22 cellular contexts compared by ENCODE assay signal in genomic region chr3:111972891-111973290, GRCh38. TPM values are rescaled to one million over a fixed set of nuclear protein-coding genes. Genes with fewer than 3 reads are reported as not detected.
A peak's percentile ranks its signal among the peaks of the same experiment; 100 is the strongest.
DNase-seq lines count a peak whose midpoint lies in the region; ATAC-seq, FAIRE-seq and TF ChIP-seq lines count a peak whose summit lies in the region.
"Had no signal": no experiment of that assay in that cellular context is flagged by ENCODE, and none has a peak within 500 bp of the region (broad histone marks: within the 10 kb centered on the region; RNA-seq: fewer than 3 reads in every experiment).

No MANE protein-coding gene starts in this region.

- no TSS peak for BruUV-seq in PC-3 (replicated peaks; lab: Mats Ljungman, UMichigan)
- no TSS peak for BruUV-seq in GM12878 (replicated peaks; lab: Mats Ljungman, UMichigan)

- H3K4me1 Mint-ChIP-seq in nephron progenitor cell (peaks cover 40% of the 10 kb centered on the region), HFFc6 (ENCODE audit: low read depth) (peaks cover 13% of the 10 kb centered on the region)
- H3K4me1 Mint-ChIP-seq: CD14-positive monocyte, H9 had no signal

- H3K9ac ChIP-seq in PC-3 (ENCODE audit: low read length) (no peak overlapping the region), GM12878 (ENCODE audit: control insufficient read depth, insufficient read depth, low read length) (no peak overlapping the region)

- POLR2A ChIA-PET in PC-3 (lab: Charles Lee; ENCODE audit: unreplicated experiment): no interaction called here
- POLR2A ChIA-PET in GM12878 (lab: Charles Lee): interaction anchor here (0.9 kb wide), 1 partner anchor 9 kb away, joined by 3 read pairs; no protein-coding TSS in a partner anchor

- 60% methylated on average over 3 of the region's 3 CpGs for WGBS in GM12878 (ENCODE audit: insufficient coverage, insufficient replicate concordance, low lambda C conversion rate, missing lambda C conversion rate)

- RAD21 ChIA-PET in GM12878 (lab: Charles Lee; ENCODE audit: unreplicated experiment): interaction anchor here (2.4 to 10.6 kb wide), 2 partner anchors 40 to 255 kb away, joined by 15 to 177 read pairs; no protein-coding TSS in a partner anchor

- H3K9me3 Mint-ChIP-seq in nephron progenitor cell (no peaks in the 10 kb centered on the region), HFFc6 (no peaks in the 10 kb centered on the region)
- H3K9me3 Mint-ChIP-seq: CD14-positive monocyte; CD8-positive, alpha-beta T cell; H9 had no signal

- in situ Hi-C loops in GM12878 (cut with MboI): loop anchor here (5.0 to 10.0 kb wide), 3 partner anchors 256 to 398 kb away; no protein-coding TSS in a partner anchor

- peaks cover 47% of the 10 kb centered on the region for H3K36me3 ChIP-seq in PC-3 (ENCODE audit: low read depth, low read length)
- H3K36me3 ChIP-seq in GM12878 (ENCODE audit: control insufficient read depth in 2 of 2, insufficient read depth in 2 of 2, low read length in 1 of 2): no peaks in the 10 kb centered on the region

- H3K9me3 ChIP-seq in PC-3 (ENCODE audit: low read length) (no peaks in the 10 kb centered on the region), GM12878 (replicated peaks; ENCODE audit: control insufficient read depth, insufficient read depth, low read length) (no peaks in the 10 kb centered on the region)

- H2AFZ ChIP-seq in PC-3 (ENCODE audit: low read length) (no peak overlapping the region), GM12878 (ENCODE audit: control insufficient read depth, low read depth, low read length) (no peak overlapping the region)

- TF ChIP-seq CTCF in PC-3 (conservative IDR thresholded peaks at IDR 0.05; ENCODE audit: low read depth, low read length) (no peak), GM12878 (IDR thresholded peaks at IDR 0.05 in 2 of 3, conservative IDR thresholded peaks at IDR 0.05 in 1 of 3; ENCODE audit: control insufficient read depth in 2 of 3, extremely low read depth in 1 of 3, insufficient read depth in 1 of 3, low read depth in 3 of 3, low read length in 3 of 3) (no peak), nephron progenitor cell (IDR thresholded peaks at IDR 0.05) (no peak), HFFc6 (IDR thresholded peaks at IDR 0.05) (no peak)

- H4K20me1 ChIP-seq in PC-3 (ENCODE audit: low read length) (no peaks in the 10 kb centered on the region), GM12878 (ENCODE audit: control insufficient read depth, insufficient read depth) (no peaks in the 10 kb centered on the region)

- H3K4me3 Mint-ChIP-seq in nephron progenitor cell (no peak overlapping the region), HFFc6 (no peak overlapping the region)
- H3K4me3 Mint-ChIP-seq: CD14-positive monocyte; CD8-positive, alpha-beta T cell; H9 had no signal

- H3K4me3 ChIP-seq in PC-3 (ENCODE audit: low read length) (no peak overlapping the region), GM12878 (no peak overlapping the region)

- peak; percentile 25 for ATAC-seq in PC-3
- ATAC-seq in GM12878: no peak
- ATAC-seq: CD8-positive, alpha-beta T cell had no signal

- CTCF ChIA-PET in PC-3 (lab: Charles Lee) (no interaction called here), GM12878 (lab: Yijun Ruan, JAX) (interaction anchor here (2.5 to 9.8 kb wide), 4 partner anchors 16 to 256 kb away, joined by 6 to 380 read pairs (median 18); no protein-coding TSS in a partner anchor)

- no peak overlapping the region for H3K27ac ChIP-seq in PC-3 (ENCODE audit: low read length)
- no peak overlapping the region for H3K27ac ChIP-seq in GM12878 (ENCODE audit: control insufficient read depth, insufficient read depth)
- H3K27ac ChIP-seq: 22Rv1 had no signal

- H3K4me2 ChIP-seq in PC-3 (ENCODE audit: low read length) (no peak overlapping the region), GM12878 (ENCODE audit: control insufficient read depth, insufficient read depth) (no peak overlapping the region)

- H3K36me3 Mint-ChIP-seq in nephron progenitor cell (ENCODE audit: low read depth): peaks cover 18% of the 10 kb centered on the region
- H3K36me3 Mint-ChIP-seq in HFFc6 (ENCODE audit: low read depth): 0 out of 2 replicates have a peak, but pooled peaks cover 7% of the 10 kb centered on the region
- H3K36me3 Mint-ChIP-seq: CD14-positive monocyte; CD8-positive, alpha-beta T cell had no signal

- H3K4me1 ChIP-seq in PC-3 (ENCODE audit: insufficient read depth, low read length) (peaks cover 10% of the 10 kb centered on the region), GM12878 (ENCODE audit: control insufficient read depth, insufficient read depth, low read length) (no peaks in the 10 kb centered on the region)

- H3K27ac Mint-ChIP-seq in nephron progenitor cell (peak overlapping the region; percentile 77), HFFc6 (no peak overlapping the region)
- H3K27ac Mint-ChIP-seq: CD14-positive monocyte; CD8-positive, alpha-beta T cell; H9 had no signal

- peaks cover under 1% of the 10 kb centered on the region for H3F3A ChIP-seq in PC-3 (ENCODE audit: low read length, unreplicated experiment)

- H3K27me3 Mint-ChIP-seq in nephron progenitor cell (ENCODE audit: low read depth, poor library complexity) (no peaks in the 10 kb centered on the region), HFFc6 (ENCODE audit: insufficient read depth) (no peaks in the 10 kb centered on the region)

- H3K79me2 ChIP-seq in PC-3 (ENCODE audit: low read length) (no peaks in the 10 kb centered on the region), GM12878 (ENCODE audit: control insufficient read depth, insufficient read depth, low read length) (no peaks in the 10 kb centered on the region)

- FAIRE-seq in GM12878 (lab: Jason Lieb, UNC): peak; percentile 13
- FAIRE-seq: D721Med, G401.6, GM12892, GM19239 had no signal

- no peaks in the 10 kb centered on the region for H3K27me3 ChIP-seq in PC-3 (ENCODE audit: low read length)
- no peaks in the 10 kb centered on the region for H3K27me3 ChIP-seq in GM12878 (replicated peaks in 1 of 2; ENCODE audit: control insufficient read depth in 2 of 2, insufficient read depth in 2 of 2, low read length in 1 of 2)

- DNase-seq in NCI-H1417 (lab: John Stamatoyannopoulos, UW) (peak in 2 of 3 experiments; percentile 5 to 38), NCI-H1417 treated with DMSO at 0.1 percent for 48 hours (lab: John Stamatoyannopoulos, UW) (no peak), PC-3 (no peak), GM12878 (ENCODE audit: low read depth, low spot score) (no peak), nephron progenitor cell (no peak), NCI-H1092 (lab: John Stamatoyannopoulos, UW) (no peak), HFFc6 (no peak), epidermal melanocyte (ENCODE audit: insufficient read length, low spot score) (no peak)
- DNase-seq: CD8-positive, alpha-beta T cell; COR-L47; DMS153; DMS79 treated with DMSO at 0.1 percent for 48 hours; EL; GOT3; H9 had no signal

- SMC1A ChIA-PET in GM12878 (lab: Charles Lee; ENCODE audit: uncharacterized antibody, unreplicated experiment): interaction anchor here (1.4 to 23.3 kb wide), 3 partner anchors 13 to 304 kb away, joined by 3 to 424 read pairs (median 3); no protein-coding TSS in a partner anchor

- TF ChIP-seq EP300 in GM12878 (IDR thresholded peaks at IDR 0.05; ENCODE audit: borderline replicate concordance in 1 of 2, control insufficient read depth in 1 of 2, low read depth in 2 of 2, low read length in 2 of 2): no peak

- H3K9me2 ChIP-seq in PC-3 (replicated peaks; ENCODE audit: low read length): no peaks in the 10 kb centered on the region

- TF ChIP-seq RAD21 in GM12878 (IDR thresholded peaks at IDR 0.05; ENCODE audit: insufficient read depth, low read depth, low read length): no peak

- intact Hi-C loops in PC-3 (cut with micrococcal nuclease): no loop called here
- intact Hi-C loops in GM12878 (cut with micrococcal nuclease; ENCODE audit: unreplicated experiment): no loop called here

- no peak for TF ChIP-seq POLR2A in GM12878 (IDR thresholded peaks at IDR 0.05; ENCODE audit: low read depth, low read length)

RNA-seq across cellular contexts. Expression of gene ABHD10, which starts 5.9 kb away (rescaled TPM):
- 29.1 and 45.0 TPM in 2 replicates for total RNA-seq in PC-3 (2014; rRNA removed)
- total RNA-seq in GM12878 (2013; cell fraction: nucleolus; rRNA removed): 40.8 and 42.7 TPM in 2 replicates
- 33.7 and 35.0 TPM in 2 replicates for total RNA-seq in GM12878 (2014; rRNA removed)
- total RNA-seq in GM12878 (2014; rRNA removed; fragmentation: Illumina TruSeq; extraction: Trizol): 27.3 TPM in 2 replicates
- 30.5 and 36.7 TPM in 2 replicates for total RNA-seq in GM12878 (2021)
- polyA plus RNA-seq in GM12878 (2011; ENCODE audit: low read depth): 13.3 TPM
- polyA plus RNA-seq in GM12878 (2011; rRNA removed): 51.0 and 71.5 TPM in 2 replicates
- polyA plus RNA-seq in GM12878 (2011; cell fraction: cytosol; rRNA removed): 21.8 and 22.5 TPM in 2 replicates
- polyA plus RNA-seq in GM12878 (2011; cell fraction: nucleus; rRNA removed): 24.5 and 27.7 TPM in 2 replicates
- 19.1 and 23.0 TPM in 2 replicates for polyA plus RNA-seq in GM12878 (2012)
- 26.1 and 33.2 TPM in 2 replicates for polyA plus RNA-seq in GM12878 (2014; fragmentation: Illumina TruSeq; extraction: Trizol)
- polyA plus RNA-seq in GM12878 (2014; fragmentation: Nextera tagmentation; extraction: Ambion mirVana): 10 to 100 TPM; 12.3 to 16.7 TPM
- 23.2 and 24.3 TPM in 2 replicates for polyA plus RNA-seq in GM12878 (2014; rRNA removed)
- polyA plus RNA-seq in GM12878 (2016; fragmentation: Nextera tagmentation; extraction: Ambion mirVana): 10 to 100 TPM; 43.1 to 46.4 TPM
- polyA minus RNA-seq in GM12878 (2011; rRNA and poly(A)+ RNA removed): 35.8 and 52.8 TPM in 2 replicates
- 16.0 and 17.0 TPM in 2 replicates for polyA minus RNA-seq in GM12878 (2011; cell fraction: cytosol; rRNA and poly(A)+ RNA removed)
- polyA minus RNA-seq in GM12878 (2011; cell fraction: nucleus; rRNA and poly(A)+ RNA removed): 11.1 and 12.9 TPM in 2 replicates
- total RNA-seq in HFFc6 (2021; fragmentation: NEBNext Ultra II Directional; extraction: Animal tissue kit (Norgen Biotek cat#: 25700)): 10 to 100 TPM; 39.5 to 44.5 (median 41.3) TPM

RNA-seq across cellular contexts. Expression of gene TAGLN3, which starts 25.8 kb away (rescaled TPM):
- total RNA-seq in PC-3 (2014; rRNA removed) (2.6 and 4.3 TPM in 2 replicates), GM12878 (2014; rRNA removed) (0.23 TPM in 1 of 2 replicates, not detected in the other), GM12878 (2014; rRNA removed; fragmentation: Illumina TruSeq; extraction: Trizol) (not detected in 2 replicates), GM12878 (2021) (not detected in 2 replicates)
- total RNA-seq in GM12878 (2013; cell fraction: nucleolus; rRNA removed): 0.76 and 1.1 TPM in 2 replicates
- polyA plus RNA-seq in GM12878 (2011; ENCODE audit: low read depth): not detected
- polyA plus RNA-seq in GM12878 (2011; rRNA removed) (0.46 and 0.53 TPM in 2 replicates), GM12878 (2014; fragmentation: Illumina TruSeq; extraction: Trizol) (0.07 TPM in 1 of 2 replicates, not detected in the other), GM12878 (2014; fragmentation: Nextera tagmentation; extraction: Ambion mirVana) (under 1 TPM in 1 of 2 experiments, not detected in 1; 0.07 TPM), GM12878 (2014; rRNA removed) (0.06 TPM in 1 of 2 replicates, not detected in the other), GM12878 (2016; fragmentation: Nextera tagmentation; extraction: Ambion mirVana) (under 1 TPM; 0.12 to 0.19 TPM)
- 0.27 and 0.45 TPM in 2 replicates for polyA plus RNA-seq in GM12878 (2011; cell fraction: cytosol; rRNA removed)
- 0.34 and 0.66 TPM in 2 replicates for polyA plus RNA-seq in GM12878 (2011; cell fraction: nucleus; rRNA removed)
- 0.13 TPM in 1 of 2 replicates, not detected in the other for polyA plus RNA-seq in GM12878 (2012)
- polyA minus RNA-seq in GM12878 (2011; rRNA and poly(A)+ RNA removed): 0.26 and 0.37 TPM in 2 replicates
- polyA minus RNA-seq in GM12878 (2011; cell fraction: cytosol; rRNA and poly(A)+ RNA removed): not detected in 2 replicates
- not detected in 2 replicates for polyA minus RNA-seq in GM12878 (2011; cell fraction: nucleus; rRNA and poly(A)+ RNA removed)
- under 1 TPM in 3 of 6 experiments, not detected in 3; 0.26 to 0.63 (median 0.43) TPM for total RNA-seq in HFFc6 (2021; fragmentation: NEBNext Ultra II Directional; extraction: Animal tissue kit (Norgen Biotek cat#: 25700))
- total RNA-seq: CD8-positive, alpha-beta T cell had no signal
- polyA plus RNA-seq: BJ, CD14-positive monocyte had no signal

Comparison
In these comparisons a context has a peak if more than half of its experiments do, and no peak if none do; other contexts are left out.
1. DNase-seq: peak in NCI-H1417 (2 of 3); none in NCI-H1417 treated with DMSO at 0.1 percent for 48 hours (single experiment), PC-3 (single experiment), GM12878 (single experiment), nephron progenitor cell (single experiment), NCI-H1092 (single experiment), HFFc6 (single experiment) and epidermal melanocyte (single experiment).